Comparison of ENCODE assay signal across 10 cellular contexts in genomic region chr6:29137724-29138123, GRCh38. TPM values are rescaled to one million over a fixed set of nuclear protein-coding genes. Genes with fewer than 3 reads are reported as not detected.
"Had no signal": no experiment of that assay in that cellular context is flagged by ENCODE, and none has a peak within 500 bp of the region (broad histone marks: within the 10 kb centered on the region; RNA-seq: fewer than 3 reads in every experiment).

No MANE protein-coding gene starts in this region.

- ATAC-seq: GM23338, HCT116 had no signal

- H3K4me3 ChIP-seq: GM23338, HAP-1 had no signal

- H3K36me3 ChIP-seq: HAP-1 had no signal

- H3K4me2 ChIP-seq: GM23338 had no signal

- H3K27ac ChIP-seq: HL-60 had no signal

- H3K9me3 ChIP-seq: HAP-1 had no signal

- H2AFZ ChIP-seq: GM23338 had no signal

- DNase-seq: H7, HFFc6, KG1 had no signal

RNA-seq across cellular contexts. Expression of gene OR2J3, which starts 29.9 kb away (rescaled TPM):
- total RNA-seq: H4, H7, HFFc6, HT1080 had no signal
- polyA plus RNA-seq: GM23338, IgD-negative memory B cell had no signal

RNA-seq across cellular contexts. Expression of gene OR2J2, which starts 33.0 kb away (rescaled TPM):
- total RNA-seq: GM23338, H4, H7, HFFc6, HT1080 had no signal
- polyA plus RNA-seq: GM23338, IgD-negative memory B cell had no signal

RNA-seq across cellular contexts. Expression of gene OR2J1, which starts 38.4 kb away (rescaled TPM):
- total RNA-seq: GM23338, H4, H7, HFFc6, HT1080 had no signal
- polyA plus RNA-seq: GM23338, IgD-negative memory B cell had no signal

RNA-seq across cellular contexts. Expression of gene OR2B3, which starts 50.6 kb away (rescaled TPM):
- total RNA-seq: GM23338, H4, H7, HFFc6, HT1080 had no signal
- polyA plus RNA-seq: GM23338, IgD-negative memory B cell had no signal
